In the genomic region with DNA sequence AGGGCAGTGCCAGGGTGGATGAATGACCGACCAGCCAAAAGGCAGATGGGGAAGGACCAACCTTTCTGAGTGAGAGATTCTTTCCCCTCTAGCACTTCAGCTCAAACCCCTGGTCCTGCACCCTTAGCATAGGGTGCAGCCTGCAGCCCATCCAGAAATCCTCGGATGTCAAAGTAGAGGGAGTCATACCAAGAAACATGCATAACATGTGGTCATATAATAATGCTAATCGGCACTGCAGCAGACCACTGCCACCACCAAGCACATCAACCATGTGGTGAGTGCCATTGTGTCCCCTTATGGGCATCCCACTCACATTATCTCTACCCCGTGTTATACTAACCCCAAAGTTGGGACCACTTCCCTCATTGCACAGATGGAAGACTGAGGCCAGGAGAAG, we compare ENCODE assay signal across 12 cellular contexts. TPM values are rescaled to one million over a fixed set of nuclear protein-coding genes. Genes with fewer than 3 reads are reported as not detected.
DNase-seq lines count a peak whose midpoint lies in the region; ATAC-seq, FAIRE-seq and TF ChIP-seq lines count a peak whose summit lies in the region.
"Had no signal": no experiment of that assay in that cellular context is flagged by ENCODE, and none has a peak within 500 bp of the region (broad histone marks: within the 10 kb centered on the region; RNA-seq: fewer than 3 reads in every experiment).

No MANE protein-coding gene starts in this region.

- H3K27ac ChIP-seq in breast epithelium (peak overlapping the region; percentile 64 to 81), endothelial cell of umbilical vein (ENCODE audit: insufficient read depth, low read depth, low read length) (peak overlapping the region; percentile 90), neuronal stem cell (replicated peaks; ENCODE audit: low read length) (no peak overlapping the region), urinary bladder (ENCODE audit: low read depth) (peak overlapping the region; percentile 69)

- POLR2A ChIA-PET in MCF 10A (lab: Yijun Ruan, JAX) = interaction anchor here (0.8 to 3.1 kb wide), 16 partner anchors 8 to 160 kb away, joined by 3 to 23 read pairs (median 6); a partner anchor contains a TSS
- POLR2A ChIA-PET in endothelial cell of umbilical vein (lab: Charles Lee) = interaction anchor here (0.5 to 1.8 kb wide), 6 partner anchors 10 to 29 kb away, joined by 3 to 14 read pairs (median 6); a partner anchor contains a TSS

- H2AFZ ChIP-seq in endothelial cell of umbilical vein (ENCODE audit: low read depth, low read length) = no peak overlapping the region
- no peak overlapping the region for H2AFZ ChIP-seq in neuronal stem cell (ENCODE audit: low read length)

- H3K4me1 ChIP-seq in breast epithelium (peaks cover 11 to 18% of the 10 kb centered on the region in 2 donors), endothelial cell of umbilical vein (ENCODE audit: control insufficient read depth, extremely low read depth, insufficient read depth, low read length) (peaks cover 45% of the 10 kb centered on the region), neuronal stem cell (ENCODE audit: control insufficient read depth in 2 of 2, insufficient read depth in 1 of 2, low read depth in 1 of 2, low read length in 2 of 2) (peaks cover 4 to 32% of the 10 kb centered on the region in 2 donors), urinary bladder (ENCODE audit: insufficient read depth) (peaks cover 5% of the 10 kb centered on the region)

- H3K79me2 ChIP-seq in endothelial cell of umbilical vein (ENCODE audit: control insufficient read depth, insufficient read depth, low read length) = no peaks in the 10 kb centered on the region

- CTCF ChIA-PET in MCF 10A (lab: Yijun Ruan, JAX) (interaction anchor here (0.6 to 4.0 kb wide), 19 partner anchors 8 to 254 kb away, joined by 3 to 25 read pairs (median 7); no protein-coding TSS in a partner anchor), endothelial cell of umbilical vein (lab: Charles Lee) (interaction anchor here (0.7 to 9.0 kb wide), 17 partner anchors 11 to 405 kb away, joined by 3 to 106 read pairs (median 8); a partner anchor contains a TSS)

- H3K4me3 ChIP-seq in breast epithelium (peak overlapping the region in 2 of 3 donors; percentile 4 to 43), endothelial cell of umbilical vein (replicated peaks in 1 of 3; ENCODE audit: insufficient read depth in 1 of 3, low read depth in 1 of 3, low read length in 3 of 3) (no peak overlapping the region), neuronal stem cell (ENCODE audit: low read length in 2 of 2) (no peak overlapping the region), urinary bladder (ENCODE audit: low read depth, low read length) (no peak overlapping the region)

- H3K4me3 Mint-ChIP-seq in MCF 10A (ENCODE audit: unreplicated experiment) = no peak overlapping the region
- H3K4me3 Mint-ChIP-seq: dendritic cell treated with granulocyte-macrophage colony-stimulating factor and Interleukin-4, amounts not matched to agents 40 ng/mL and 50 ng/mL, for 4 days had no signal

- H3K4me2 ChIP-seq in endothelial cell of umbilical vein (ENCODE audit: insufficient read depth, low read length) (no peak overlapping the region), neuronal stem cell (ENCODE audit: insufficient read depth, low read length, poor library complexity, severe bottlenecking) (no peak overlapping the region)

- peak overlapping the region; percentile 80 for H3K18ac ChIP-seq in neuronal stem cell (ENCODE audit: low read length)

- no peaks in the 10 kb centered on the region for H3K79me1 ChIP-seq in neuronal stem cell (ENCODE audit: low read depth, low read length)

- no peak overlapping the region for H2BK120ac ChIP-seq in neuronal stem cell (ENCODE audit: low read depth, low read length)

- H3K27ac Mint-ChIP-seq in MCF 10A (ENCODE audit: low read depth, unreplicated experiment) = no peak overlapping the region
- H3K27ac Mint-ChIP-seq: dendritic cell treated with granulocyte-macrophage colony-stimulating factor and Interleukin-4, amounts not matched to agents 40 ng/mL and 50 ng/mL, for 4 days had no signal

- no CpG with 5 or more reads among the region's 4 CpGs for WGBS in neuronal stem cell (ENCODE audit: extremely low coverage in 2 of 2, insufficient read length in 2 of 2, insufficient replicate concordance in 1 of 2), 2 donors
- WGBS in urinary bladder = 53% methylated on average over 4 of the region's 4 CpGs

- H4K91ac ChIP-seq in neuronal stem cell (ENCODE audit: low read depth, low read length, poor library complexity) = no peak overlapping the region

- H3K9me3 Mint-ChIP-seq in MCF 10A (ENCODE audit: unreplicated experiment) = no peaks in the 10 kb centered on the region
- H3K9me3 Mint-ChIP-seq: dendritic cell treated with granulocyte-macrophage colony-stimulating factor and Interleukin-4, amounts not matched to agents 40 ng/mL and 50 ng/mL, for 4 days had no signal

- H3K4me1 Mint-ChIP-seq in MCF 10A (ENCODE audit: insufficient read depth, unreplicated experiment) = peaks cover 34% of the 10 kb centered on the region

- no peak overlapping the region for H3K23ac ChIP-seq in neuronal stem cell (ENCODE audit: low read depth, low read length, poor library complexity)

- no peak for ATAC-seq in HG02610 (IDR thresholded peaks at IDR 0.05; ENCODE audit: unreplicated experiment)

- H4K20me1 ChIP-seq in endothelial cell of umbilical vein (replicated peaks; ENCODE audit: control insufficient read depth, extremely low read depth, insufficient read depth, low read length) = no peaks in the 10 kb centered on the region

- H3K9me3 ChIP-seq in breast epithelium = no peaks in the 10 kb centered on the region
- no peaks in the 10 kb centered on the region for H3K9me3 ChIP-seq in endothelial cell of umbilical vein (replicated peaks; ENCODE audit: control insufficient read depth, insufficient read depth, low read length)
- H3K9me3 ChIP-seq in neuronal stem cell (replicated peaks in 1 of 2; ENCODE audit: control insufficient read depth in 2 of 2, insufficient read depth in 1 of 2, low read depth in 1 of 2, low read length in 2 of 2) = peaks cover 0 to 4% of the 10 kb centered on the region in 2 donors

- no peak overlapping the region for H4K8ac ChIP-seq in neuronal stem cell (ENCODE audit: low read depth, low read length)

- H2BK5ac ChIP-seq in neuronal stem cell (ENCODE audit: low read length) = no peak overlapping the region

- no TSS peak for BruUV-seq in MCF 10A (replicated peaks; lab: Mats Ljungman, UMichigan)
- no TSS peak for BruUV-seq in endothelial cell of umbilical vein (replicated peaks; lab: Mats Ljungman, UMichigan)

- no peak overlapping the region for H3K14ac ChIP-seq in neuronal stem cell (ENCODE audit: low read length)

- dilution Hi-C loops in endothelial cell of umbilical vein (cut with MboI; ENCODE audit: extremely low pct_ligation_motif_present, low sequenced_read_pairs) = no loop called here

- H2BK15ac ChIP-seq in neuronal stem cell (ENCODE audit: low read length) = peak overlapping the region; percentile 32

- no peaks in the 10 kb centered on the region for H3K27me3 Mint-ChIP-seq in MCF 10A (ENCODE audit: insufficient read depth, unreplicated experiment)

- no peaks in the 10 kb centered on the region for H3K9me1 ChIP-seq in endothelial cell of umbilical vein (replicated peaks; ENCODE audit: control insufficient read depth, extremely low read depth, insufficient read depth, low read length)

- TF ChIP-seq POLR2A in breast epithelium (IDR thresholded peaks at IDR 0.05) (no peak), endothelial cell of umbilical vein (IDR thresholded peaks at IDR 0.05; ENCODE audit: low read depth, low read length) (no peak)

- H3K9ac ChIP-seq in endothelial cell of umbilical vein (replicated peaks; ENCODE audit: extremely low read depth, insufficient read depth, low read length) (peak overlapping the region; percentile 74), neuronal stem cell (ENCODE audit: low read depth, low read length, poor library complexity) (no peak overlapping the region)

- FAIRE-seq in endothelial cell of umbilical vein (lab: Jason Lieb, UNC) = peak; percentile 8
- FAIRE-seq: small intestine had no signal

- H2AK5ac ChIP-seq in neuronal stem cell (ENCODE audit: low read depth, low read length) = peak overlapping the region; percentile 77

- intact Hi-C loops in breast epithelium (cut with DNase I; ENCODE audit: low total_unique reads) = no loop called here
- intact Hi-C loops in MCF 10A (cut with micrococcal nuclease) = no loop called here
- intact Hi-C loops in endothelial cell of umbilical vein (cut with micrococcal nuclease) = no loop called here

- H3K36me3 ChIP-seq in breast epithelium (no peaks in the 10 kb centered on the region), endothelial cell of umbilical vein (ENCODE audit: control insufficient read depth in 2 of 2, extremely low read depth in 1 of 2, insufficient read depth in 2 of 2, low read length in 2 of 2) (no peaks in the 10 kb centered on the region), neuronal stem cell (replicated peaks in 1 of 2; ENCODE audit: control insufficient read depth in 2 of 2, insufficient read depth in 2 of 2, low read length in 2 of 2) (peaks cover 0 to 76% of the 10 kb centered on the region in 2 donors), urinary bladder (ENCODE audit: insufficient read depth) (no peaks in the 10 kb centered on the region)

- H3K36me3 Mint-ChIP-seq in MCF 10A (ENCODE audit: insufficient read depth, unreplicated experiment) = peaks cover 5% of the 10 kb centered on the region

- H3K27me3 ChIP-seq in breast epithelium (no peaks in the 10 kb centered on the region), endothelial cell of umbilical vein (ENCODE audit: control insufficient read depth in 2 of 2, insufficient read depth in 2 of 2, low read length in 2 of 2) (no peaks in the 10 kb centered on the region), neuronal stem cell (ENCODE audit: control insufficient read depth in 3 of 3, insufficient read depth in 3 of 3, low read depth in 1 of 3, low read length in 3 of 3) (peaks cover 0 to 9% (median 0%) of the 10 kb centered on the region in 3 experiments)

- H3K4ac ChIP-seq in neuronal stem cell (ENCODE audit: low read length) = no peak overlapping the region

- TF ChIP-seq CTCF in breast epithelium (IDR thresholded peaks at IDR 0.05) (no peak), MCF 10A (IDR thresholded peaks at IDR 0.05; ENCODE audit: unreplicated experiment) (no peak), endothelial cell of umbilical vein (IDR thresholded peaks at IDR 0.05; ENCODE audit: extremely low read depth in 1 of 2, insufficient read depth in 1 of 2, low read depth in 1 of 2, low read length in 2 of 2) (no peak)

- DNase-seq in breast epithelium (ENCODE audit: low spot score in 2 of 2) (no peak), MCF 10A (ENCODE audit: unreplicated experiment) (no peak), endothelial cell of umbilical vein (ENCODE audit: low read depth, low spot score) (no peak), neuronal stem cell (ENCODE audit: low spot score) (no peak), NCI-H1930 (lab: John Stamatoyannopoulos, UW) (no peak)
- DNase-seq in activated CD4-positive, alpha-beta T cell treated with anti-CD3 and anti-CD28 coated beads for 48 hours = no peak
- DNase-seq: activated CD4-positive, alpha-beta T cell treated with anti-CD3 and anti-CD28 coated beads for 4 hours; NCI-H510A treated with DMSO at 0.1 percent for 48 hours; small intestine had no signal

- no peak overlapping the region for H2BK12ac ChIP-seq in neuronal stem cell (ENCODE audit: low read length)

RNA-seq across cellular contexts. Expression of a gene that starts 17.7 kb away (rescaled TPM):
- total RNA-seq in breast epithelium (100 to 1,000 TPM in 1 of 3 donors, 10 to 100 TPM in 2; 20.8 to 167 (median 46.2) TPM), MCF 10A (2022) (0.72 and 1.2 TPM in 2 replicates), endothelial cell of umbilical vein (12.7 and 12.8 TPM in 2 replicates), urinary bladder (18.3 TPM)
- polyA plus RNA-seq in endothelial cell of umbilical vein (10.3 and 13.8 TPM in 2 replicates), urinary bladder (49.2 TPM)
- polyA plus RNA-seq in endothelial cell of umbilical vein (2011; cell fraction: cytosol; rRNA removed) = 8.9 and 11.0 TPM in 2 replicates
- 9.6 and 9.7 TPM in 2 replicates for polyA plus RNA-seq in endothelial cell of umbilical vein (2011; cell fraction: nucleus; rRNA removed)
- polyA plus RNA-seq in endothelial cell of umbilical vein (2012) = 12.4 and 23.6 TPM in 2 replicates
- 10.8 and 11.7 TPM in 2 replicates for polyA minus RNA-seq in endothelial cell of umbilical vein
- polyA minus RNA-seq in endothelial cell of umbilical vein (2011; cell fraction: cytosol; rRNA and poly(A)+ RNA removed) = 7.1 TPM
- polyA minus RNA-seq in endothelial cell of umbilical vein (2011; cell fraction: nucleus; rRNA and poly(A)+ RNA removed) = 11.9 and 15.4 TPM in 2 replicates
- polyA plus RNA-seq in neuronal stem cell (2013, experiment 1 of 2) = 1.8 TPM
- polyA plus RNA-seq in neuronal stem cell (2013, experiment 2 of 2) = 1.6 TPM

Comparison
In these comparisons a context has a peak if more than half of its experiments do, and no peak if none do; other contexts are left out.
1. H3K4me3 ChIP-seq: peak in breast epithelium (2 of 3); none in endothelial cell of umbilical vein (0 of 3), neuronal stem cell (0 of 2) and urinary bladder (single experiment).